In genomic region chr20:4936851-4937412, GRCh38 we compare ENCODE assay signal across 17 cellular contexts.
"Had no signal": no experiment of that assay in that cellular context is flagged by ENCODE, and none has a peak within 500 bp of the region (broad histone marks: within the 10 kb centered on the region; RNA-seq: fewer than 3 reads in every experiment).

No MANE protein-coding gene starts in this region.

- DNase-seq: activated CD4-positive, alpha-beta T cell treated with anti-CD3 and anti-CD28 coated beads for 1 hour; activated CD8-positive, alpha-beta memory T cell treated with anti-CD3 and anti-CD28 coated beads for 24 hours; activated CD8-positive, alpha-beta memory T cell treated with anti-CD3 and anti-CD28 coated beads, Interleukin-2, amount 50 U/mL, for 48 hours; activated effector memory CD4-positive, alpha-beta T cell treated with Interleukin-2 at 50 U/mL for 16 hours; activated naive CD4-positive, alpha-beta T cell treated with anti-CD3 and anti-CD28 coated beads, Interleukin-2, amount 10 ng/mL, durations not matched to agents 7 days and 5 days; activated T-cell treated with anti-CD3 and anti-CD28 coated beads, Interleukin-2, amount 50 U/mL, for 48 hours; cerebellar nuclear complex; effector memory CD4-positive, alpha-beta T cell; esophagus squamous epithelium; hippocampal formation; left lung; midbrain; occipital lobe; stimulated activated CD4-positive, alpha-beta T cell treated with anti-CD3 and anti-CD28 coated beads, Interleukin-2, amount 100 ng/mL, for 24 hours; stimulated activated naive CD8-positive, alpha-beta T cell treated with anti-CD3 and anti-CD28 coated beads, Interleukin-15, Interleukin-2, amounts not matched to agents 100 U/mL and 50 U/mL, for 24 hours; substantia nigra; tibial artery had no signal

- H3K27ac ChIP-seq: esophagus squamous epithelium, left lung, tibial artery had no signal

- H3K27me3 Mint-ChIP-seq: activated naive CD4-positive, alpha-beta T cell treated with anti-CD3 and anti-CD28 coated beads, Interleukin-2, amount 10 ng/mL, durations not matched to agents 7 days and 5 days had no signal

- H3K9me3 ChIP-seq: esophagus squamous epithelium, left lung, tibial artery had no signal

- H3K27ac Mint-ChIP-seq: activated naive CD4-positive, alpha-beta T cell treated with anti-CD3 and anti-CD28 coated beads, Interleukin-2, amount 10 ng/mL, durations not matched to agents 7 days and 5 days had no signal

- H3K9me3 Mint-ChIP-seq: activated naive CD4-positive, alpha-beta T cell treated with anti-CD3 and anti-CD28 coated beads, Interleukin-2, amount 10 ng/mL, durations not matched to agents 7 days and 5 days had no signal

- H3K4me3 Mint-ChIP-seq: activated naive CD4-positive, alpha-beta T cell treated with anti-CD3 and anti-CD28 coated beads, Interleukin-2, amount 10 ng/mL, durations not matched to agents 7 days and 5 days had no signal

- H3K27me3 ChIP-seq: esophagus squamous epithelium, left lung, tibial artery had no signal

- H3K4me3 ChIP-seq: esophagus squamous epithelium, left lung, tibial artery had no signal
